Comparison of ENCODE assay signal across 14 cellular contexts in the genomic region with DNA sequence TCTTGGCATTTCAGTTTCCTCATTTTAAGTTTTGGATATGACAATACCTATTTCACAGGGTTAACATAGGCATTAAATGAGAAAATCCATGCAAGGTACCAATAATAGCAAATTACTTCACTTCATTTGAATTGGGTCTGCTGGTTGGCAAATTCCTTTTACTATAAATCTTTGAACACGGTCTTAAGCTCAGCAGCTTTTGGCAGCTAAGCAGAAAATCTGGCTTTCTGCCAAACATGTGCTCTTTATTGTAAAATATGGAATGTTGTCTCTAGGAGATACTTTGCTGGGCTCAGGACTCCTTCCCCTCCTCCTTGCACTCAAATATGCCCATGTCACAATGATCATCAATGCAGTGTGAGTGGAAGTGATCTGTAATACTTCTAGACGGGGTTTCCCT. TPM values are rescaled to one million over a fixed set of nuclear protein-coding genes. Genes with fewer than 3 reads are reported as not detected.
DNase-seq lines count a peak whose midpoint lies in the region; ATAC-seq and TF ChIP-seq lines count a peak whose summit lies in the region.
"Had no signal": no experiment of that assay in that cellular context is flagged by ENCODE, and none has a peak within 500 bp of the region (broad histone marks: within the 10 kb centered on the region; RNA-seq: fewer than 3 reads in every experiment).

No MANE protein-coding gene starts in this region.

- TF ChIP-seq CTCF in HFF-Myc (IDR thresholded peaks at IDR 0.05; ENCODE audit: low read depth, low read length, missing control alignments) = no peak
- TF ChIP-seq CTCF in epithelial cell of esophagus (IDR thresholded peaks at IDR 0.05; ENCODE audit: insufficient read depth, low read depth, low read length, missing control alignments) = no peak
- TF ChIP-seq CTCF in gastrocnemius medialis (IDR thresholded peaks at IDR 0.05 in 4 of 5, conservative IDR thresholded peaks at IDR 0.05 in 1 of 5) = no peak

- ATAC-seq in activated T-helper 17 cell treated with anti-CD3 and anti-CD28 coated beads, Interleukin-2, amount 50 U/mL, for 72 hours (replicated peaks) = no peak
- ATAC-seq in gastrocnemius medialis = no peak
- ATAC-seq: activated CD4-positive, CD25-positive, alpha-beta regulatory T cell treated with anti-CD3 and anti-CD28 coated beads, Interleukin-2, amount 50 U/mL, for 24 hours had no signal

- in situ Hi-C loops in gastrocnemius medialis (cut with MboI; ENCODE audit: low sequenced_read_pairs in 4 of 4) = no loop called here

- no peaks in the 10 kb centered on the region for H3K4me1 Mint-ChIP-seq in activated T-helper 17 cell treated with anti-CD3 and anti-CD28 coated beads, Interleukin-2, amount 50 U/mL, for 72 hours

- peak; percentile 6 for DNase-seq in A172 (ENCODE audit: low spot score)
- DNase-seq in HFF-Myc (ENCODE audit: extremely low read depth, low read depth) = peak; percentile 17
- DNase-seq in NCI-H524 (lab: John Stamatoyannopoulos, UW) = peak; percentile 3 to 75
- DNase-seq in epithelial cell of esophagus (ENCODE audit: low read depth) = peak; percentile 7
- DNase-seq in NOMO-1 (lab: John Stamatoyannopoulos, UW; ENCODE audit: unreplicated experiment in 2 of 2) = no peak
- no peak for DNase-seq in gastrocnemius medialis
- DNase-seq in iPS-NIHi7 (ENCODE audit: extremely low spot score) = no peak
- DNase-seq: activated effector memory CD4-positive, alpha-beta T cell treated with Interleukin-2 at 50 U/mL for 16 hours; stimulated activated CD4-positive, alpha-beta T cell treated with anti-CD3 and anti-CD28 coated beads, Interleukin-1b, Interleukin-23, amount 100 ng/mL, for 48 hours had no signal

- no peaks in the 10 kb centered on the region for H3K36me3 Mint-ChIP-seq in activated T-helper 17 cell treated with anti-CD3 and anti-CD28 coated beads, Interleukin-2, amount 50 U/mL, for 72 hours (ENCODE audit: low read depth)

- peaks cover under 1% of the 10 kb centered on the region for H3K9me3 Mint-ChIP-seq in activated T-helper 17 cell treated with anti-CD3 and anti-CD28 coated beads, Interleukin-2, amount 50 U/mL, for 72 hours

- H3K4me3 ChIP-seq in HFF-Myc (replicated peaks; ENCODE audit: low read depth, low read length) (no peak overlapping the region), epithelial cell of esophagus (ENCODE audit: low read length) (no peak overlapping the region), gastrocnemius medialis (no peak overlapping the region)

- H3K27me3 Mint-ChIP-seq in activated T-helper 17 cell treated with anti-CD3 and anti-CD28 coated beads, Interleukin-2, amount 50 U/mL, for 72 hours = peaks cover 14% of the 10 kb centered on the region

- intact Hi-C loops in gastrocnemius medialis (cut with DNase I; ENCODE audit: low total_unique reads) = no loop called here

- no peak overlapping the region for H3K27ac ChIP-seq in gastrocnemius medialis
- H3K27ac ChIP-seq: C4-2B, KMS-11 had no signal

- no peak overlapping the region for H3K4me3 Mint-ChIP-seq in activated T-helper 17 cell treated with anti-CD3 and anti-CD28 coated beads, Interleukin-2, amount 50 U/mL, for 72 hours
- H3K4me3 Mint-ChIP-seq: neural crest cell had no signal

- no peaks in the 10 kb centered on the region for H3K27me3 ChIP-seq in gastrocnemius medialis

- no peak for TF ChIP-seq POLR2A in gastrocnemius medialis (IDR thresholded peaks at IDR 0.05)

- H3K4me1 ChIP-seq in gastrocnemius medialis = peaks cover 0 to 5% of the 10 kb centered on the region in 2 donors

- no peaks in the 10 kb centered on the region for H3K9me3 ChIP-seq in gastrocnemius medialis

- H3K36me3 ChIP-seq in gastrocnemius medialis = no peaks in the 10 kb centered on the region

- no peak overlapping the region for H3K27ac Mint-ChIP-seq in activated T-helper 17 cell treated with anti-CD3 and anti-CD28 coated beads, Interleukin-2, amount 50 U/mL, for 72 hours

RNA-seq across cellular contexts. Expression of gene DMP1, which starts 16.8 kb away (rescaled TPM):
- total RNA-seq in A172 (2014; rRNA removed; shearing (Covaris generic)) = not detected in 2 replicates
- not detected for total RNA-seq in activated T-helper 17 cell treated with anti-CD3 and anti-CD28 coated beads, Interleukin-2, amount 50 U/mL, for 72 hours
- under 1 TPM in 1 of 4 donors, not detected in 3; 0.11 TPM for total RNA-seq in gastrocnemius medialis
- total RNA-seq: neural crest cell had no signal

RNA-seq across cellular contexts. Expression of gene DSPP, which starts 24.9 kb away (rescaled TPM):
- total RNA-seq in A172 (2014; rRNA removed; shearing (Covaris generic)) = not detected in 2 replicates
- total RNA-seq in activated T-helper 17 cell treated with anti-CD3 and anti-CD28 coated beads, Interleukin-2, amount 50 U/mL, for 72 hours = not detected
- total RNA-seq in gastrocnemius medialis = not detected
- total RNA-seq: neural crest cell had no signal

Comparison
In these comparisons a context has a peak if more than half of its experiments do, and no peak if none do; other contexts are left out.
1. DNase-seq: peak in A172 (single experiment), HFF-Myc (single experiment), NCI-H524 (2 of 2) and epithelial cell of esophagus (single experiment); none in NOMO-1 (0 of 2), gastrocnemius medialis (0 of 2) and iPS-NIHi7 (single experiment).